In genomic region chr17:79841369-79842135, GRCh38 we compare ENCODE assay signal across 12 cellular contexts. TPM values are rescaled to one million over a fixed set of nuclear protein-coding genes. Genes with fewer than 3 reads are reported as not detected.
A peak's percentile ranks its signal among the peaks of the same experiment; 100 is the strongest.
DNase-seq lines count a peak whose midpoint lies in the region; ATAC-seq lines count a peak whose summit lies in the region.
"Had no signal": no experiment of that assay in that cellular context is flagged by ENCODE, and none has a peak within 500 bp of the region (broad histone marks: within the 10 kb centered on the region; RNA-seq: fewer than 3 reads in every experiment).

No MANE protein-coding gene starts in this region.

- peak overlapping the region in 7 of 10 experiments; percentile 5 to 89 (median 24); a peak in 6 of 20 replicates for H3K4me3 ChIP-seq in BLaER1 treated with 17β-estradiol and CSF1 and Interleukin-3, amounts not matched to agents 10 nM and 100 nM

- H3K27ac Mint-ChIP-seq in activated T-helper 1 cell treated with anti-CD3 and anti-CD28 coated beads, Interleukin-12 subunit alpha, Interleukin-12 subunit beta, Interleukin-2, Interleukin-4 antibody, amounts not matched to agents 30 ng/mL and 10 ng/mL and 1 ng/mL, durations not matched to agents 14 hours and 24 hours and 36 hours = peak overlapping the region; percentile 63
- H3K27ac Mint-ChIP-seq in naive B cell = peak overlapping the region in 3 of 6 donors; percentile 74 to 95 (median 79)

- H3K36me3 ChIP-seq in BLaER1 treated with 17β-estradiol and CSF1 and Interleukin-3, amounts not matched to agents 10 nM and 100 nM = peaks cover 0 to 16% (median 6%) of the 10 kb centered on the region in 11 experiments; a peak in 10 of 22 replicates

- no peaks in the 10 kb centered on the region for H3K9me3 Mint-ChIP-seq in activated T-helper 1 cell treated with anti-CD3 and anti-CD28 coated beads, Interleukin-12 subunit alpha, Interleukin-12 subunit beta, Interleukin-2, Interleukin-4 antibody, amounts not matched to agents 30 ng/mL and 10 ng/mL and 1 ng/mL, durations not matched to agents 14 hours and 24 hours and 36 hours
- H3K9me3 Mint-ChIP-seq in naive B cell = peaks cover 0 to 2% (median 0%) of the 10 kb centered on the region in 7 donors

- H3K27me3 Mint-ChIP-seq in activated T-helper 1 cell treated with anti-CD3 and anti-CD28 coated beads, Interleukin-12 subunit alpha, Interleukin-12 subunit beta, Interleukin-2, Interleukin-4 antibody, amounts not matched to agents 30 ng/mL and 10 ng/mL and 1 ng/mL, durations not matched to agents 14 hours and 24 hours and 36 hours (ENCODE audit: insufficient read depth) = peaks cover 41% of the 10 kb centered on the region
- H3K27me3 Mint-ChIP-seq in naive B cell = peaks cover 23 to 45% (median 28%) of the 10 kb centered on the region in 3 donors

- H4K20me1 ChIP-seq in BLaER1 treated with 17β-estradiol and CSF1 and Interleukin-3, amounts not matched to agents 10 nM and 100 nM = peaks cover 18 to 80% (median 72%) of the 10 kb centered on the region in 11 experiments

- peaks cover 52 to 71% (median 70%) of the 10 kb centered on the region in 11 experiments for H3K27me3 ChIP-seq in BLaER1 treated with 17β-estradiol and CSF1 and Interleukin-3, amounts not matched to agents 10 nM and 100 nM

- peaks cover 53 to 82% (median 69%) of the 10 kb centered on the region in 10 experiments for H3K4me1 ChIP-seq in BLaER1 treated with 17β-estradiol and CSF1 and Interleukin-3, amounts not matched to agents 10 nM and 100 nM

- no peak for ATAC-seq in naive B cell (ENCODE audit: low read depth in 2 of 2)

- no peak overlapping the region for H3K27ac ChIP-seq in BLaER1 treated with 17β-estradiol and CSF1 and Interleukin-3, amounts not matched to agents 10 nM and 100 nM

- 0 out of 22 replicates have a peak overlapping the region, but pooled peaks of 1 of the 11 experiments have one; percentile 2 for H3K9ac ChIP-seq in BLaER1 treated with 17β-estradiol and CSF1 and Interleukin-3, amounts not matched to agents 10 nM and 100 nM

- H3K4me2 ChIP-seq in BLaER1 treated with 17β-estradiol and CSF1 and Interleukin-3, amounts not matched to agents 10 nM and 100 nM = peak overlapping the region; percentile 30 to 96 (median 93)

- DNase-seq in Daoy (ENCODE audit: low read depth) = peak; percentile 11
- DNase-seq in activated T-helper 1 cell treated with anti-CD3 and anti-CD28 coated beads, Interleukin-12 subunit alpha, Interleukin-12 subunit beta, Interleukin-2, Interleukin-4 antibody, amounts not matched to agents 30 ng/mL and 10 ng/mL and 1 ng/mL, durations not matched to agents 14 hours and 24 hours and 36 hours (ENCODE audit: low spot score) = no peak
- DNase-seq in naive B cell = peak; percentile 19
- DNase-seq in GDM1 (lab: John Stamatoyannopoulos, UW) = no peak
- DNase-seq in NCI-H774 (lab: John Stamatoyannopoulos, UW) = no peak
- no peak for DNase-seq in occipital lobe (lab: John Stamatoyannopoulos, UW)
- DNase-seq in NCI-H1105 (lab: John Stamatoyannopoulos, UW) = no peak
- DNase-seq: cerebellar nuclear complex, EL, mammary epithelial cell, NCI-H2029 treated with DMSO at 0.1 percent for 48 hours had no signal

- intact Hi-C loops in activated T-helper 1 cell treated with anti-CD3 and anti-CD28 coated beads, Interleukin-12 subunit alpha, Interleukin-12 subunit beta, Interleukin-2, Interleukin-4 antibody, amounts not matched to agents 30 ng/mL and 10 ng/mL and 1 ng/mL, durations not matched to agents 14 hours and 24 hours and 36 hours (cut with micrococcal nuclease) = loop anchor here (2.0 to 10.0 kb wide), 3 partner anchors 83 to 1553 kb away; partner anchors contain the start of genes BAHCC1 and CCDC40

- H3K36me3 Mint-ChIP-seq in activated T-helper 1 cell treated with anti-CD3 and anti-CD28 coated beads, Interleukin-12 subunit alpha, Interleukin-12 subunit beta, Interleukin-2, Interleukin-4 antibody, amounts not matched to agents 30 ng/mL and 10 ng/mL and 1 ng/mL, durations not matched to agents 14 hours and 24 hours and 36 hours (ENCODE audit: low read depth) = peaks cover 9% of the 10 kb centered on the region
- H3K36me3 Mint-ChIP-seq in naive B cell = no peaks in the 10 kb centered on the region

- peaks cover 0 to 8% (median 0%) of the 10 kb centered on the region in 11 experiments; a peak in 4 of 22 replicates for H3K9me3 ChIP-seq in BLaER1 treated with 17β-estradiol and CSF1 and Interleukin-3, amounts not matched to agents 10 nM and 100 nM (replicated peaks in 1 of 11)

- peaks cover 19% of the 10 kb centered on the region for H3K4me1 Mint-ChIP-seq in activated T-helper 1 cell treated with anti-CD3 and anti-CD28 coated beads, Interleukin-12 subunit alpha, Interleukin-12 subunit beta, Interleukin-2, Interleukin-4 antibody, amounts not matched to agents 30 ng/mL and 10 ng/mL and 1 ng/mL, durations not matched to agents 14 hours and 24 hours and 36 hours (ENCODE audit: low read depth)
- H3K4me1 Mint-ChIP-seq in naive B cell = peaks cover 23 to 72% (median 41%) of the 10 kb centered on the region in 3 donors

- peak overlapping the region; percentile 34 for H3K4me3 Mint-ChIP-seq in activated T-helper 1 cell treated with anti-CD3 and anti-CD28 coated beads, Interleukin-12 subunit alpha, Interleukin-12 subunit beta, Interleukin-2, Interleukin-4 antibody, amounts not matched to agents 30 ng/mL and 10 ng/mL and 1 ng/mL, durations not matched to agents 14 hours and 24 hours and 36 hours
- H3K4me3 Mint-ChIP-seq in naive B cell = peak overlapping the region; percentile 62 to 97 (median 83)

RNA-seq across cellular contexts. Expression of gene CBX4, which starts 2.3 kb away (rescaled TPM):
- 16.7 and 16.8 TPM in 2 replicates for total RNA-seq in Daoy (2014; rRNA removed; shearing (Covaris generic))
- 22.4 and 23.8 TPM in 2 replicates for total RNA-seq in activated T-helper 1 cell treated with anti-CD3 and anti-CD28 coated beads, Interleukin-12 subunit alpha, Interleukin-12 subunit beta, Interleukin-2, Interleukin-4 antibody, amounts not matched to agents 30 ng/mL and 10 ng/mL and 1 ng/mL, durations not matched to agents 14 hours and 24 hours and 36 hours
- polyA plus RNA-seq in naive B cell (ENCODE audit: low read depth in 6 of 6) = 10 to 100 TPM in 2 of 6 donors, 1 to 10 TPM in 4; 3.3 to 17.1 (median 9.6) TPM
- total RNA-seq in occipital lobe = 19.2 TPM

RNA-seq across cellular contexts. Expression of gene CBX8, which starts 44.7 kb away (rescaled TPM):
- 4.5 and 4.9 TPM in 2 replicates for total RNA-seq in Daoy (2014; rRNA removed; shearing (Covaris generic))
- total RNA-seq in activated T-helper 1 cell treated with anti-CD3 and anti-CD28 coated beads, Interleukin-12 subunit alpha, Interleukin-12 subunit beta, Interleukin-2, Interleukin-4 antibody, amounts not matched to agents 30 ng/mL and 10 ng/mL and 1 ng/mL, durations not matched to agents 14 hours and 24 hours and 36 hours = 6.2 and 6.6 TPM in 2 replicates
- 1 to 10 TPM in 1 of 6 donors, under 1 TPM in 4, not detected in 1; 0.16 to 1.3 (median 0.58) TPM for polyA plus RNA-seq in naive B cell (ENCODE audit: low read depth in 6 of 6)
- total RNA-seq in occipital lobe = 8.4 TPM

Comparison
In these comparisons a context has a peak if more than half of its experiments do, and no peak if none do; other contexts are left out.
1. DNase-seq: peak in Daoy (single experiment) and naive B cell (single experiment); none in activated T-helper 1 cell treated with anti-CD3 and anti-CD28 coated beads, Interleukin-12 subunit alpha, Interleukin-12 subunit beta, Interleukin-2, Interleukin-4 antibody, amounts not matched to agents 30 ng/mL and 10 ng/mL and 1 ng/mL, durations not matched to agents 14 hours and 24 hours and 36 hours (single experiment), GDM1 (single experiment), NCI-H774 (single experiment), occipital lobe (single experiment) and NCI-H1105 (single experiment).